ENCODE assay signal across 1 cellular context in the genomic region with DNA sequence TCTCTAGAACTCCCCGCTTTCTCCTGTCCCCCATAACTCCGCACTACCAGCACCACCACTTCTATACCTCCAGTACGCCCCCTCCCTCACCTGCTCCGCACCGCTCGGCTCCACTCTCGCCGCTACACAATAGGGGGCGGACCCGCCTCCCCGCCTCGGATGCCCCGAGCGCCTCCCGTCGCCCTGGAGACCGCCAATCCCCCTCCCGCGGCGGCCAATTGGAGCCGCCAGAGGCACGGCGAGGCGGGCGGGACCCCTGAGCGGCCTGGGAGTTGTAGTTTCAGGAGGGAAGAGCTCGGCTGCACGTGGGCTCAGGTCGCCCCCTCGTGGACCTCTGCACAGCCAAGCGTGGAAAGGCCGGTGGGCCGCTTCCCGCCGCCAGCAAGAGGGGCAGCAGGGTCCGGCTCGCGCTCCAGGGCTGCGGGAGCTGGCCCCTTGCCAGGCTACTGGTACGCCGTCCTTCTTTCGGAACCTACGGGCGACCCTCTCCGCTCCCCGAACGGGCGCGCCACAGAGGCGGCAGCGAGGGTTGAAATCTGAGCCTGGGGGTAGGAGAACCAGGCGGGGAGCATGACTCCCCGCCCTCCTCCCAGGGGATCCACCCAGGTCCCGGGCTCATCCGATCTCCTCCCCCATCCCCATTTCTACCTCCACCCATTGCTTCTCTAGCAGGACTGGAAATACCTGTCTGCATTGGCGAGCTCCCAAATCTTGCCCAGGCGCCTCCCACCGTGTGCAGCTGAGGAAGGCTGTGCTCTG.
TF ChIP-seq lines count a peak whose summit lies in the region.

A gene with protein sequence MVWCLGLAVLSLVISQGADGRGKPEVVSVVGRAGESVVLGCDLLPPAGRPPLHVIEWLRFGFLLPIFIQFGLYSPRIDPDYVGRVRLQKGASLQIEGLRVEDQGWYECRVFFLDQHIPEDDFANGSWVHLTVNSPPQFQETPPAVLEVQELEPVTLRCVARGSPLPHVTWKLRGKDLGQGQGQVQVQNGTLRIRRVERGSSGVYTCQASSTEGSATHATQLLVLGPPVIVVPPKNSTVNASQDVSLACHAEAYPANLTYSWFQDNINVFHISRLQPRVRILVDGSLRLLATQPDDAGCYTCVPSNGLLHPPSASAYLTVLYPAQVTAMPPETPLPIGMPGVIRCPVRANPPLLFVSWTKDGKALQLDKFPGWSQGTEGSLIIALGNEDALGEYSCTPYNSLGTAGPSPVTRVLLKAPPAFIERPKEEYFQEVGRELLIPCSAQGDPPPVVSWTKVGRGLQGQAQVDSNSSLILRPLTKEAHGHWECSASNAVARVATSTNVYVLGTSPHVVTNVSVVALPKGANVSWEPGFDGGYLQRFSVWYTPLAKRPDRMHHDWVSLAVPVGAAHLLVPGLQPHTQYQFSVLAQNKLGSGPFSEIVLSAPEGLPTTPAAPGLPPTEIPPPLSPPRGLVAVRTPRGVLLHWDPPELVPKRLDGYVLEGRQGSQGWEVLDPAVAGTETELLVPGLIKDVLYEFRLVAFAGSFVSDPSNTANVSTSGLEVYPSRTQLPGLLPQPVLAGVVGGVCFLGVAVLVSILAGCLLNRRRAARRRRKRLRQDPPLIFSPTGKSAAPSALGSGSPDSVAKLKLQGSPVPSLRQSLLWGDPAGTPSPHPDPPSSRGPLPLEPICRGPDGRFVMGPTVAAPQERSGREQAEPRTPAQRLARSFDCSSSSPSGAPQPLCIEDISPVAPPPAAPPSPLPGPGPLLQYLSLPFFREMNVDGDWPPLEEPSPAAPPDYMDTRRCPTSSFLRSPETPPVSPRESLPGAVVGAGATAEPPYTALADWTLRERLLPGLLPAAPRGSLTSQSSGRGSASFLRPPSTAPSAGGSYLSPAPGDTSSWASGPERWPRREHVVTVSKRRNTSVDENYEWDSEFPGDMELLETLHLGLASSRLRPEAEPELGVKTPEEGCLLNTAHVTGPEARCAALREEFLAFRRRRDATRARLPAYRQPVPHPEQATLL (minus strand): TSS at position 131 of the 759 bp plus-strand sequence. CDS start 2,159 bp downstream, outside the sequence.

TF ChIP-seq in SK-N-SH, 30 proteins besides CTCF, POLR2A, EP300 and RAD21 (continued from another document):
- TF ChIP-seq MXI1 (IDR thresholded peaks at IDR 0.05; ENCODE audit: low read depth, low read length) = peak; percentile 88
- TF ChIP-seq TCF12 (IDR thresholded peaks at IDR 0.05) = no peak
- 0 out of 2 replicates have a peak, but pooled peaks have one; percentile 18 for TF ChIP-seq FOXJ3 (CRISPR knock-in tag; IDR thresholded peaks at IDR 0.05)
- TF ChIP-seq NRF1 (IDR thresholded peaks at IDR 0.05; ENCODE audit: low read depth, low read length) = no peak
- TF ChIP-seq, protein P1, sequence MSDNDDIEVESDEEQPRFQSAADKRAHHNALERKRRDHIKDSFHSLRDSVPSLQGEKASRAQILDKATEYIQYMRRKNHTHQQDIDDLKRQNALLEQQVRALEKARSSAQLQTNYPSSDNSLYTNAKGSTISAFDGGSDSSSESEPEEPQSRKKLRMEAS (IDR thresholded peaks at IDR 0.05; ENCODE audit: low read depth) = peak; percentile 88
- TF ChIP-seq EZH2phosphoT487 (IDR thresholded peaks at IDR 0.05; ENCODE audit: borderline replicate concordance, low read depth) = no peak
- no peak for TF ChIP-seq MEF2A (IDR thresholded peaks at IDR 0.05; ENCODE audit: borderline replicate concordance, low read depth)
- no peak for TF ChIP-seq FOSL2 (IDR thresholded peaks at IDR 0.05; ENCODE audit: borderline replicate concordance, low read depth)
- no peak for TF ChIP-seq TEAD4 (IDR thresholded peaks at IDR 0.05; ENCODE audit: borderline replicate concordance, insufficient read depth)
- no peak for TF ChIP-seq GATA2 (CRISPR knock-in tag; IDR thresholded peaks at IDR 0.05)
- TF ChIP-seq RXRA (IDR thresholded peaks at IDR 0.05; ENCODE audit: borderline replicate concordance, low read depth) = no peak
- TF ChIP-seq NFIC (IDR thresholded peaks at IDR 0.05; ENCODE audit: borderline replicate concordance) = peak; percentile 28; the same call in 1 of the 2 replicates
- TF ChIP-seq, protein P2, sequence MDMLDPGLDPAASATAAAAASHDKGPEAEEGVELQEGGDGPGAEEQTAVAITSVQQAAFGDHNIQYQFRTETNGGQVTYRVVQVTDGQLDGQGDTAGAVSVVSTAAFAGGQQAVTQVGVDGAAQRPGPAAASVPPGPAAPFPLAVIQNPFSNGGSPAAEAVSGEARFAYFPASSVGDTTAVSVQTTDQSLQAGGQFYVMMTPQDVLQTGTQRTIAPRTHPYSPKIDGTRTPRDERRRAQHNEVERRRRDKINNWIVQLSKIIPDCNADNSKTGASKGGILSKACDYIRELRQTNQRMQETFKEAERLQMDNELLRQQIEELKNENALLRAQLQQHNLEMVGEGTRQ (IDR thresholded peaks at IDR 0.05; ENCODE audit: borderline replicate concordance, low read depth, low read length) = no peak; the same call in 1 of the 2 replicates
- TF ChIP-seq JUND (IDR thresholded peaks at IDR 0.05) = no peak
- TF ChIP-seq, protein P3, sequence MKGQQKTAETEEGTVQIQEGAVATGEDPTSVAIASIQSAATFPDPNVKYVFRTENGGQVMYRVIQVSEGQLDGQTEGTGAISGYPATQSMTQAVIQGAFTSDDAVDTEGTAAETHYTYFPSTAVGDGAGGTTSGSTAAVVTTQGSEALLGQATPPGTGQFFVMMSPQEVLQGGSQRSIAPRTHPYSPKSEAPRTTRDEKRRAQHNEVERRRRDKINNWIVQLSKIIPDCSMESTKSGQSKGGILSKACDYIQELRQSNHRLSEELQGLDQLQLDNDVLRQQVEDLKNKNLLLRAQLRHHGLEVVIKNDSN (IDR thresholded peaks at IDR 0.05; ENCODE audit: borderline replicate concordance, low read depth) = peak; percentile 66; the same call in 1 of the 2 replicates
- TF ChIP-seq YY1 (IDR thresholded peaks at IDR 0.05; ENCODE audit: low read depth) = no peak
- TF ChIP-seq RCOR1 (IDR thresholded peaks at IDR 0.05; ENCODE audit: low read length) = no peak
- TF ChIP-seq, protein P4, sequence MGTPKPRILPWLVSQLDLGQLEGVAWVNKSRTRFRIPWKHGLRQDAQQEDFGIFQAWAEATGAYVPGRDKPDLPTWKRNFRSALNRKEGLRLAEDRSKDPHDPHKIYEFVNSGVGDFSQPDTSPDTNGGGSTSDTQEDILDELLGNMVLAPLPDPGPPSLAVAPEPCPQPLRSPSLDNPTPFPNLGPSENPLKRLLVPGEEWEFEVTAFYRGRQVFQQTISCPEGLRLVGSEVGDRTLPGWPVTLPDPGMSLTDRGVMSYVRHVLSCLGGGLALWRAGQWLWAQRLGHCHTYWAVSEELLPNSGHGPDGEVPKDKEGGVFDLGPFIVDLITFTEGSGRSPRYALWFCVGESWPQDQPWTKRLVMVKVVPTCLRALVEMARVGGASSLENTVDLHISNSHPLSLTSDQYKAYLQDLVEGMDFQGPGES (IDR thresholded peaks at IDR 0.05; ENCODE audit: low read depth, low read length) = no peak
- TF ChIP-seq, protein P5, sequence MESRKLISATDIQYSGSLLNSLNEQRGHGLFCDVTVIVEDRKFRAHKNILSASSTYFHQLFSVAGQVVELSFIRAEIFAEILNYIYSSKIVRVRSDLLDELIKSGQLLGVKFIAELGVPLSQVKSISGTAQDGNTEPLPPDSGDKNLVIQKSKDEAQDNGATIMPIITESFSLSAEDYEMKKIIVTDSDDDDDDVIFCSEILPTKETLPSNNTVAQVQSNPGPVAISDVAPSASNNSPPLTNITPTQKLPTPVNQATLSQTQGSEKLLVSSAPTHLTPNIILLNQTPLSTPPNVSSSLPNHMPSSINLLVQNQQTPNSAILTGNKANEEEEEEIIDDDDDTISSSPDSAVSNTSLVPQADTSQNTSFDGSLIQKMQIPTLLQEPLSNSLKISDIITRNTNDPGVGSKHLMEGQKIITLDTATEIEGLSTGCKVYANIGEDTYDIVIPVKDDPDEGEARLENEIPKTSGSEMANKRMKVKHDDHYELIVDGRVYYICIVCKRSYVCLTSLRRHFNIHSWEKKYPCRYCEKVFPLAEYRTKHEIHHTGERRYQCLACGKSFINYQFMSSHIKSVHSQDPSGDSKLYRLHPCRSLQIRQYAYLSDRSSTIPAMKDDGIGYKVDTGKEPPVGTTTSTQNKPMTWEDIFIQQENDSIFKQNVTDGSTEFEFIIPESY (IDR thresholded peaks at IDR 0.05; ENCODE audit: borderline replicate concordance, low read depth) = no peak
- TF ChIP-seq, protein P6, sequence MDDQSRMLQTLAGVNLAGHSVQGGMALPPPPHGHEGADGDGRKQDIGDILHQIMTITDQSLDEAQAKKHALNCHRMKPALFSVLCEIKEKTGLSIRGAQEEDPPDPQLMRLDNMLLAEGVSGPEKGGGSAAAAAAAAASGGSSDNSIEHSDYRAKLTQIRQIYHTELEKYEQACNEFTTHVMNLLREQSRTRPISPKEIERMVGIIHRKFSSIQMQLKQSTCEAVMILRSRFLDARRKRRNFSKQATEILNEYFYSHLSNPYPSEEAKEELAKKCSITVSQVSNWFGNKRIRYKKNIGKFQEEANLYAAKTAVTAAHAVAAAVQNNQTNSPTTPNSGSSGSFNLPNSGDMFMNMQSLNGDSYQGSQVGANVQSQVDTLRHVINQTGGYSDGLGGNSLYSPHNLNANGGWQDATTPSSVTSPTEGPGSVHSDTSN (IDR thresholded peaks at IDR 0.05) = peak; percentile 63
- peak; percentile 63 for TF ChIP-seq CHD2 (IDR thresholded peaks at IDR 0.05; ENCODE audit: low read length, partially characterized antibody)
- no peak for TF ChIP-seq ELF1 (IDR thresholded peaks at IDR 0.05)
- TF ChIP-seq GABPA (IDR thresholded peaks at IDR 0.05; ENCODE audit: low read depth) = no peak
TF ChIP-seq in SK-N-SH: peak in this region for 8.
